ENCODE assay signal across 9 cellular contexts in genomic region chr7:64625114-64626082, GRCh38. TPM values are rescaled to one million over a fixed set of nuclear protein-coding genes. Genes with fewer than 3 reads are reported as not detected.
DNase-seq lines count a peak whose midpoint lies in the region; TF ChIP-seq lines count a peak whose summit lies in the region.
"Had no signal": no experiment of that assay in that cellular context is flagged by ENCODE, and none has a peak within 500 bp of the region (broad histone marks: within the 10 kb centered on the region; RNA-seq: fewer than 3 reads in every experiment).

No MANE protein-coding gene starts in this region.

- CTCF ChIA-PET in activated CD4-positive, alpha-beta memory T cell treated with anti-CD3 and anti-CD28 coated beads, Interleukin-2, amount 10 ng/mL, durations not matched to agents 7 days and 5 days (lab: Charles Lee), result interaction anchor here (1.4 kb wide), 1 partner anchor 10 kb away, joined by 3 read pairs; no protein-coding TSS in a partner anchor
- CTCF ChIA-PET in activated CD4-positive, alpha-beta memory T cell treated with anti-CD3 and anti-CD28 coated beads for 36 hours (lab: Charles Lee), result interaction anchor here (0.7 to 2.0 kb wide), 8 partner anchors 9 to 443 kb away, joined by 3 to 13 read pairs (median 3); partner anchors contain the start of genes ZNF107 and ZNF680

- H3K27ac ChIP-seq in parathyroid adenoma, result no peak overlapping the region
- H3K27ac ChIP-seq: BLaER1 treated with 17β-estradiol and CSF1 and Interleukin-3, amounts not matched to agents 10 nM and 100 nM had no signal

- no peak overlapping the region for H3K4me2 ChIP-seq in parathyroid adenoma (ENCODE audit: low read length)
- H3K4me2 ChIP-seq: BLaER1 treated with 17β-estradiol and CSF1 and Interleukin-3, amounts not matched to agents 10 nM and 100 nM had no signal

- DNase-seq in NCI-H1105 treated with DMSO at 0.1 percent for 48 hours (lab: John Stamatoyannopoulos, UW) (peak; percentile 12), NCI-H1105 (lab: John Stamatoyannopoulos, UW) (no peak), NCI-H510A (lab: John Stamatoyannopoulos, UW) (no peak)
- DNase-seq in Jurkat, Clone E6-1 (ENCODE audit: low read depth, low spot score), result peak; percentile 39
- DNase-seq in central memory CD4-positive, alpha-beta T cell, result peak; percentile 9
- no peak for DNase-seq in activated CD4-positive, alpha-beta memory T cell treated with anti-CD3 and anti-CD28 coated beads, Interleukin-2, amount 10 ng/mL, durations not matched to agents 7 days and 5 days
- no peak for DNase-seq in activated CD4-positive, alpha-beta memory T cell treated with anti-CD3 and anti-CD28 coated beads for 36 hours

- no peak overlapping the region for H3K4me3 ChIP-seq in Jurkat, Clone E6-1 (ENCODE audit: low read length)
- no peak overlapping the region for H3K4me3 ChIP-seq in parathyroid adenoma (ENCODE audit: low read depth, low read length)
- H3K4me3 ChIP-seq: BLaER1 treated with 17β-estradiol and CSF1 and Interleukin-3, amounts not matched to agents 10 nM and 100 nM had no signal

- H3K9me3 ChIP-seq in parathyroid adenoma (ENCODE audit: control insufficient read depth, low read length), result no peaks in the 10 kb centered on the region

- no peaks in the 10 kb centered on the region for H3K36me3 Mint-ChIP-seq in activated CD4-positive, alpha-beta memory T cell treated with anti-CD3 and anti-CD28 coated beads, Interleukin-2, amount 10 ng/mL, durations not matched to agents 7 days and 5 days (ENCODE audit: low read depth)
- H3K36me3 Mint-ChIP-seq in activated CD4-positive, alpha-beta memory T cell treated with anti-CD3 and anti-CD28 coated beads for 36 hours, result no peaks in the 10 kb centered on the region

- H3K9ac ChIP-seq in parathyroid adenoma, result no peak overlapping the region
- H3K9ac ChIP-seq: BLaER1 treated with 17β-estradiol and CSF1 and Interleukin-3, amounts not matched to agents 10 nM and 100 nM had no signal

- TF ChIP-seq CTCF in parathyroid adenoma (IDR thresholded peaks at IDR 0.05), result peak; percentile 34

- peaks cover 12% of the 10 kb centered on the region for H3K9me3 Mint-ChIP-seq in activated CD4-positive, alpha-beta memory T cell treated with anti-CD3 and anti-CD28 coated beads, Interleukin-2, amount 10 ng/mL, durations not matched to agents 7 days and 5 days
- H3K9me3 Mint-ChIP-seq in activated CD4-positive, alpha-beta memory T cell treated with anti-CD3 and anti-CD28 coated beads for 36 hours, result peaks cover 3% of the 10 kb centered on the region

- intact Hi-C loops in activated CD4-positive, alpha-beta memory T cell treated with anti-CD3 and anti-CD28 coated beads for 36 hours (cut with micrococcal nuclease), result loop anchor here (1.0 to 10.0 kb wide), 3 partner anchors 311 to 699 kb away; partner anchors contain the start of gene ZNF736

- H3K4me1 ChIP-seq in parathyroid adenoma, result no peaks in the 10 kb centered on the region
- H3K4me1 ChIP-seq: BLaER1 treated with 17β-estradiol and CSF1 and Interleukin-3, amounts not matched to agents 10 nM and 100 nM had no signal

- H3K4me1 Mint-ChIP-seq in activated CD4-positive, alpha-beta memory T cell treated with anti-CD3 and anti-CD28 coated beads, Interleukin-2, amount 10 ng/mL, durations not matched to agents 7 days and 5 days, result no peaks in the 10 kb centered on the region
- peaks cover 3% of the 10 kb centered on the region for H3K4me1 Mint-ChIP-seq in activated CD4-positive, alpha-beta memory T cell treated with anti-CD3 and anti-CD28 coated beads for 36 hours (ENCODE audit: low read depth)

- no peaks in the 10 kb centered on the region for H3K27me3 ChIP-seq in parathyroid adenoma (ENCODE audit: control insufficient read depth, insufficient read depth, low read length)
- H3K27me3 ChIP-seq: BLaER1 treated with 17β-estradiol and CSF1 and Interleukin-3, amounts not matched to agents 10 nM and 100 nM had no signal

- no peak overlapping the region for H3K4me3 Mint-ChIP-seq in activated CD4-positive, alpha-beta memory T cell treated with anti-CD3 and anti-CD28 coated beads, Interleukin-2, amount 10 ng/mL, durations not matched to agents 7 days and 5 days
- H3K4me3 Mint-ChIP-seq in activated CD4-positive, alpha-beta memory T cell treated with anti-CD3 and anti-CD28 coated beads for 36 hours, result no peak overlapping the region

- H2AFZ ChIP-seq in parathyroid adenoma, result no peak overlapping the region

- H3K36me3 ChIP-seq in parathyroid adenoma (ENCODE audit: control insufficient read depth, insufficient read depth, low read length), result no peaks in the 10 kb centered on the region
- H3K36me3 ChIP-seq: BLaER1 treated with 17β-estradiol and CSF1 and Interleukin-3, amounts not matched to agents 10 nM and 100 nM had no signal

- no peaks in the 10 kb centered on the region for H3K79me2 ChIP-seq in parathyroid adenoma

- POLR2A ChIA-PET in activated CD4-positive, alpha-beta memory T cell treated with anti-CD3 and anti-CD28 coated beads, Interleukin-2, amount 10 ng/mL, durations not matched to agents 7 days and 5 days (lab: Charles Lee), result no interaction called here
- POLR2A ChIA-PET in activated CD4-positive, alpha-beta memory T cell treated with anti-CD3 and anti-CD28 coated beads for 36 hours (lab: Charles Lee), result no interaction called here

- no peaks in the 10 kb centered on the region for H3K27me3 Mint-ChIP-seq in activated CD4-positive, alpha-beta memory T cell treated with anti-CD3 and anti-CD28 coated beads, Interleukin-2, amount 10 ng/mL, durations not matched to agents 7 days and 5 days
- no peaks in the 10 kb centered on the region for H3K27me3 Mint-ChIP-seq in activated CD4-positive, alpha-beta memory T cell treated with anti-CD3 and anti-CD28 coated beads for 36 hours

- H3K27ac Mint-ChIP-seq in activated CD4-positive, alpha-beta memory T cell treated with anti-CD3 and anti-CD28 coated beads, Interleukin-2, amount 10 ng/mL, durations not matched to agents 7 days and 5 days, result no peak overlapping the region
- H3K27ac Mint-ChIP-seq in activated CD4-positive, alpha-beta memory T cell treated with anti-CD3 and anti-CD28 coated beads for 36 hours, result no peak overlapping the region

RNA-seq across cellular contexts. Expression of gene ZNF107, which starts 40.5 kb away (rescaled TPM):
- polyA plus RNA-seq in Jurkat, Clone E6-1 (2012; ENCODE audit: insufficient read depth, insufficient read length), result 20.6 TPM
- 10 to 100 TPM; 19.5 to 20.0 TPM for total RNA-seq in activated CD4-positive, alpha-beta memory T cell treated with anti-CD3 and anti-CD28 coated beads, Interleukin-2, amount 10 ng/mL, durations not matched to agents 7 days and 5 days
- 10 to 100 TPM; 13.5 to 14.3 TPM for total RNA-seq in activated CD4-positive, alpha-beta memory T cell treated with anti-CD3 and anti-CD28 coated beads for 36 hours

Comparison
In these comparisons a context has a peak if more than half of its experiments do, and no peak if none do; other contexts are left out.
1. DNase-seq: peak in NCI-H1105 treated with DMSO at 0.1 percent for 48 hours (single experiment), Jurkat, Clone E6-1 (single experiment) and central memory CD4-positive, alpha-beta T cell (single experiment); none in NCI-H1105 (single experiment), activated CD4-positive, alpha-beta memory T cell treated with anti-CD3 and anti-CD28 coated beads, Interleukin-2, amount 10 ng/mL, durations not matched to agents 7 days and 5 days (single experiment), activated CD4-positive, alpha-beta memory T cell treated with anti-CD3 and anti-CD28 coated beads for 36 hours (single experiment) and NCI-H510A (single experiment).